8 cellular contexts compared by ENCODE assay signal in the genomic region with DNA sequence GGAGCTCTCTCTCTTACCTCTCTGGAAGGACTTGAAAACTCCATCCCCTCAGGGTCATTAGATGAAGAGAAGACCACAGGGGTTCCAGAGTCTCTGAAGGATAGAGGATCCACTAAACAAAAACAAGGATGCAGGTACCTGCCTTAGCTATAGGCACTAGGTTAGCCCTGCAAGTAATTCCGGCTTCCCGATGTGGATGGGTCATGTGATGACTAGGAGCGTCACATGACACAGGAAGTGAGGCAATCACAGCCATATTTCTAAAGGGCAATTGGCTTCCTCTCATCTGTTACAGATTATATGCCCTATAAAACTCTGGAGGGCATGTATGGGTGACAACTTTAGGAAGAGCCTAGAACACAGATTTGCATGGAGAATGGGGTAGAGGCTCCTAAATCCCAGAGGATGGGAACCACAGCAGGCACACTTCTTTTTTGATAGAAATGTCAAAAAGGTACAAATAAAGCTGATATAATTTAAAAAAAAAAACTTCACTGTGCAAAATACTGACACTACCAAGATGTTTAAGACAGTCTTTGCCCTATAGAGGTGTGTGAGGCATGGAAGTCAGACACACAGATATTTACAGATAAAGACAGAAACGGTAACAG. TPM values are rescaled to one million over a fixed set of nuclear protein-coding genes. Genes with fewer than 3 reads are reported as not detected.
DNase-seq lines count a peak whose midpoint lies in the region; ATAC-seq and TF ChIP-seq lines count a peak whose summit lies in the region.

No MANE protein-coding gene starts in this region.

- intact Hi-C loops in tibial artery (cut with DNase I; ENCODE audit: low total_unique reads): loop anchor here (5.0 kb wide), 1 partner anchor 34 kb away; the partner anchor contains the start of genes MTX1 and THBS3

- no peaks in the 10 kb centered on the region for H3K9me3 ChIP-seq in MG63
- no peaks in the 10 kb centered on the region for H3K9me3 ChIP-seq in tibial artery

- H3K27ac Mint-ChIP-seq in natural killer cell treated with Interleukin-12 subunit alpha and Interleukin-12 subunit beta and Interleukin-15 and Interleukin-18, amount 100 ng/mL, for 72 hours: peak overlapping the region; percentile 76 to 98

- H3K27me3 ChIP-seq in MG63 (no peaks in the 10 kb centered on the region), tibial artery (no peaks in the 10 kb centered on the region)

- H3K36me3 Mint-ChIP-seq in natural killer cell treated with Interleukin-12 subunit alpha and Interleukin-12 subunit beta and Interleukin-15 and Interleukin-18, amount 100 ng/mL, for 72 hours: peaks cover 6% of the 10 kb centered on the region

- H3K27me3 Mint-ChIP-seq in natural killer cell treated with Interleukin-12 subunit alpha and Interleukin-12 subunit beta and Interleukin-15 and Interleukin-18, amount 100 ng/mL, for 72 hours: no peaks in the 10 kb centered on the region

- peaks cover 0 to 46% (median 26%) of the 10 kb centered on the region in 4 donors for H3K4me1 ChIP-seq in tibial artery

- no peaks in the 10 kb centered on the region; the same call in none of the 2 replicates for H3K36me3 ChIP-seq in MG63
- H3K36me3 ChIP-seq in tibial artery: peaks cover 16 to 25% (median 21%) of the 10 kb centered on the region in 3 donors

- TF ChIP-seq CTCF in tibial artery (IDR thresholded peaks at IDR 0.05): peak in 1 of 2 experiments; percentile 7

- H3K9me3 Mint-ChIP-seq in natural killer cell treated with Interleukin-12 subunit alpha and Interleukin-12 subunit beta and Interleukin-15 and Interleukin-18, amount 100 ng/mL, for 72 hours: peaks cover 3% of the 10 kb centered on the region

- H3K4me3 ChIP-seq in MG63 (peak overlapping the region; percentile 45), tibial artery (peak overlapping the region; percentile 32 to 41)

- peak overlapping the region; percentile 95 for H3K4me3 Mint-ChIP-seq in natural killer cell treated with Interleukin-12 subunit alpha and Interleukin-12 subunit beta and Interleukin-15 and Interleukin-18, amount 100 ng/mL, for 72 hours

- H3K27ac ChIP-seq in tibial artery: peak overlapping the region in 1 of 2 donors; percentile 96

- H3K4me1 Mint-ChIP-seq in natural killer cell treated with Interleukin-12 subunit alpha and Interleukin-12 subunit beta and Interleukin-15 and Interleukin-18, amount 100 ng/mL, for 72 hours (ENCODE audit: low read depth in 2 of 2): peaks cover 37 to 45% of the 10 kb centered on the region in 2 donors

- ATAC-seq in natural killer cell treated with Interleukin-12 subunit alpha and Interleukin-12 subunit beta and Interleukin-15 and Interleukin-18, amount 100 ng/mL, for 72 hours: peak; percentile 35 to 64
- ATAC-seq in HG02884 (IDR thresholded peaks at IDR 0.05; ENCODE audit: unreplicated experiment): no peak

- in situ Hi-C loops in G401 (cut with HindIII; ENCODE audit: low sequenced_read_pairs): no loop called here

- DNase-seq in G401 (ENCODE audit: low spot score) (peak; percentile 92), MG63 (peak; percentile 64), RPMI8226 (peak; percentile 81), fibroblast of the conjunctiva (ENCODE audit: low read depth) (peak; percentile 66), tibial artery (peak in 1 of 2 donors; percentile 80)
- DNase-seq in activated effector memory CD4-positive, alpha-beta T cell treated with Interleukin-2 at 50 U/mL for 16 hours: peak; percentile 41
- DNase-seq in natural killer cell treated with Interleukin-12 subunit alpha and Interleukin-12 subunit beta and Interleukin-15 and Interleukin-18, amount 100 ng/mL, for 72 hours (ENCODE audit: low spot score): peak; percentile 82

RNA-seq across cellular contexts. Expression of gene ENTREP3, which starts 14.1 kb away (rescaled TPM):
- 5.4 and 7.3 TPM in 2 replicates for total RNA-seq in G401 (2014; rRNA removed; shearing (Covaris generic))
- total RNA-seq in MG63 (2014; rRNA removed; shearing (Covaris generic); ENCODE audit: low replicate concordance): 7.7 and 9.2 TPM in 2 replicates
- 10 to 100 TPM; 12.3 to 38.0 TPM for total RNA-seq in natural killer cell treated with Interleukin-12 subunit alpha and Interleukin-12 subunit beta and Interleukin-15 and Interleukin-18, amount 100 ng/mL, for 72 hours

RNA-seq across cellular contexts. Expression of gene SCAMP3, which starts 21.0 kb away (rescaled TPM):
- 24.3 and 49.0 TPM in 2 replicates for total RNA-seq in G401 (2014; rRNA removed; shearing (Covaris generic))
- 116 TPM in 2 replicates for total RNA-seq in MG63 (2014; rRNA removed; shearing (Covaris generic); ENCODE audit: low replicate concordance)
- total RNA-seq in natural killer cell treated with Interleukin-12 subunit alpha and Interleukin-12 subunit beta and Interleukin-15 and Interleukin-18, amount 100 ng/mL, for 72 hours: 100 to 1,000 TPM; 134 to 169 TPM

RNA-seq across cellular contexts. Expression of gene CLK2, which starts 32.1 kb away (rescaled TPM):
- 32.1 and 47.4 TPM in 2 replicates for total RNA-seq in G401 (2014; rRNA removed; shearing (Covaris generic))
- 21.8 and 28.3 TPM in 2 replicates for total RNA-seq in MG63 (2014; rRNA removed; shearing (Covaris generic); ENCODE audit: low replicate concordance)
- 100 to 1,000 TPM in 1 of 2 donors, 10 to 100 TPM in 1; 77.1 to 117 TPM for total RNA-seq in natural killer cell treated with Interleukin-12 subunit alpha and Interleukin-12 subunit beta and Interleukin-15 and Interleukin-18, amount 100 ng/mL, for 72 hours

RNA-seq across cellular contexts. Expression of gene MTX1, which starts 32.7 kb away (rescaled TPM):
- 125 and 126 TPM in 2 replicates for total RNA-seq in G401 (2014; rRNA removed; shearing (Covaris generic))
- 97.2 and 100 TPM in 2 replicates for total RNA-seq in MG63 (2014; rRNA removed; shearing (Covaris generic); ENCODE audit: low replicate concordance)
- 10 to 100 TPM; 42.6 to 53.0 TPM for total RNA-seq in natural killer cell treated with Interleukin-12 subunit alpha and Interleukin-12 subunit beta and Interleukin-15 and Interleukin-18, amount 100 ng/mL, for 72 hours

RNA-seq across cellular contexts. Expression of gene THBS3, which starts 33.5 kb away (rescaled TPM):
- total RNA-seq in G401 (2014; rRNA removed; shearing (Covaris generic)): 75.4 and 79.8 TPM in 2 replicates
- 9.1 and 11.0 TPM in 2 replicates for total RNA-seq in MG63 (2014; rRNA removed; shearing (Covaris generic); ENCODE audit: low replicate concordance)
- total RNA-seq in natural killer cell treated with Interleukin-12 subunit alpha and Interleukin-12 subunit beta and Interleukin-15 and Interleukin-18, amount 100 ng/mL, for 72 hours: 1 to 10 TPM; 4.1 to 9.4 TPM
